ENCODE assay signal across 1 cellular context in the genomic region with DNA sequence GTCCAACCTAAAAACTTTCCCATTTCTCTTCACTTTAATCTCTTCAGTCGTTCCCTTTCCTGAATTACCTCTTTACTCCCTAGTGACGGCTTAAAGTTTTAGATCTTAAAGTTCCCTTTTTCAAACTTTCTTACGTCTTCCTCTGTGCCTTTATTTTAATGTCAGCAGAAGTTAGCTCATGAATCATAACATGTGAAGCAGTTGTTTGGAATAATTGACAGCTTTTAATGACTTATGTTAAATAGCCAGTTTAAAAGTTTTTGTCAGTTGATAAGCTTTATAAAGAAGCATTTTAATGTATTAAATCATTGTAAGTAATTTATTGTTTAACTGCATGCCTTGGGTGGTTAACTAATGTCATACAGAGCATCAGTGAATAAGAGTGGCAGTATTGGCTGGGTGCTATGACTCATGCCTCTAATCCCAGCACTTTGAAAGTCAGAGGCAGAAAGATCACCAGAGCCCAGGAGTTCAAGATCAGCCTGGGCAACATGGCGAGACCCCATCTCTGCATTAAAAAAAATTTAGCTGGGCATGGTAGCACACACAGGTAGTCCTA.
A peak's percentile ranks its signal among the peaks of the same experiment; 100 is the strongest.
TF ChIP-seq lines count a peak whose summit lies in the region.

No MANE protein-coding gene starts in this region.

TF ChIP-seq in SK-N-SH, 30 proteins besides CTCF, POLR2A, EP300 and RAD21:
- TF ChIP-seq, protein P1, sequence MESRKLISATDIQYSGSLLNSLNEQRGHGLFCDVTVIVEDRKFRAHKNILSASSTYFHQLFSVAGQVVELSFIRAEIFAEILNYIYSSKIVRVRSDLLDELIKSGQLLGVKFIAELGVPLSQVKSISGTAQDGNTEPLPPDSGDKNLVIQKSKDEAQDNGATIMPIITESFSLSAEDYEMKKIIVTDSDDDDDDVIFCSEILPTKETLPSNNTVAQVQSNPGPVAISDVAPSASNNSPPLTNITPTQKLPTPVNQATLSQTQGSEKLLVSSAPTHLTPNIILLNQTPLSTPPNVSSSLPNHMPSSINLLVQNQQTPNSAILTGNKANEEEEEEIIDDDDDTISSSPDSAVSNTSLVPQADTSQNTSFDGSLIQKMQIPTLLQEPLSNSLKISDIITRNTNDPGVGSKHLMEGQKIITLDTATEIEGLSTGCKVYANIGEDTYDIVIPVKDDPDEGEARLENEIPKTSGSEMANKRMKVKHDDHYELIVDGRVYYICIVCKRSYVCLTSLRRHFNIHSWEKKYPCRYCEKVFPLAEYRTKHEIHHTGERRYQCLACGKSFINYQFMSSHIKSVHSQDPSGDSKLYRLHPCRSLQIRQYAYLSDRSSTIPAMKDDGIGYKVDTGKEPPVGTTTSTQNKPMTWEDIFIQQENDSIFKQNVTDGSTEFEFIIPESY (IDR thresholded peaks at IDR 0.05; ENCODE audit: borderline replicate concordance, low read depth): no peak
- 0 out of 2 replicates have a peak, but pooled peaks have one; percentile 3 for TF ChIP-seq JUND (IDR thresholded peaks at IDR 0.05)
- no peak for TF ChIP-seq POLR2AphosphoS5 (IDR thresholded peaks at IDR 0.05; ENCODE audit: low read depth, low read length)
- no peak for TF ChIP-seq YY1 (IDR thresholded peaks at IDR 0.05; ENCODE audit: low read depth)
- no peak for TF ChIP-seq TCF12 (IDR thresholded peaks at IDR 0.05)
- TF ChIP-seq ELF1 (IDR thresholded peaks at IDR 0.05): no peak
- TF ChIP-seq, protein P2, sequence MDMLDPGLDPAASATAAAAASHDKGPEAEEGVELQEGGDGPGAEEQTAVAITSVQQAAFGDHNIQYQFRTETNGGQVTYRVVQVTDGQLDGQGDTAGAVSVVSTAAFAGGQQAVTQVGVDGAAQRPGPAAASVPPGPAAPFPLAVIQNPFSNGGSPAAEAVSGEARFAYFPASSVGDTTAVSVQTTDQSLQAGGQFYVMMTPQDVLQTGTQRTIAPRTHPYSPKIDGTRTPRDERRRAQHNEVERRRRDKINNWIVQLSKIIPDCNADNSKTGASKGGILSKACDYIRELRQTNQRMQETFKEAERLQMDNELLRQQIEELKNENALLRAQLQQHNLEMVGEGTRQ (IDR thresholded peaks at IDR 0.05; ENCODE audit: borderline replicate concordance, low read depth, low read length): no peak
- TF ChIP-seq GATA2 (CRISPR knock-in tag; IDR thresholded peaks at IDR 0.05): no peak
- peak; percentile 20; the same call in 1 of the 2 replicates for TF ChIP-seq FOSL2 (IDR thresholded peaks at IDR 0.05; ENCODE audit: borderline replicate concordance, low read depth)
- TF ChIP-seq, protein P3, sequence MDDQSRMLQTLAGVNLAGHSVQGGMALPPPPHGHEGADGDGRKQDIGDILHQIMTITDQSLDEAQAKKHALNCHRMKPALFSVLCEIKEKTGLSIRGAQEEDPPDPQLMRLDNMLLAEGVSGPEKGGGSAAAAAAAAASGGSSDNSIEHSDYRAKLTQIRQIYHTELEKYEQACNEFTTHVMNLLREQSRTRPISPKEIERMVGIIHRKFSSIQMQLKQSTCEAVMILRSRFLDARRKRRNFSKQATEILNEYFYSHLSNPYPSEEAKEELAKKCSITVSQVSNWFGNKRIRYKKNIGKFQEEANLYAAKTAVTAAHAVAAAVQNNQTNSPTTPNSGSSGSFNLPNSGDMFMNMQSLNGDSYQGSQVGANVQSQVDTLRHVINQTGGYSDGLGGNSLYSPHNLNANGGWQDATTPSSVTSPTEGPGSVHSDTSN (IDR thresholded peaks at IDR 0.05): peak; percentile 47; the same call in 1 of the 2 replicates
